Comparison of ENCODE assay signal across 27 cellular contexts in genomic region chr22:47629273-47629711, GRCh38.
DNase-seq lines count a peak whose midpoint lies in the region; ATAC-seq, FAIRE-seq and TF ChIP-seq lines count a peak whose summit lies in the region.
"Had no signal": no experiment of that assay in that cellular context is flagged by ENCODE, and none has a peak within 500 bp of the region (broad histone marks: within the 10 kb centered on the region; RNA-seq: fewer than 3 reads in every experiment).

No MANE protein-coding gene starts in this region.

- no peak for FAIRE-seq in frontal cortex (lab: Jason Lieb, UNC)
- FAIRE-seq: endothelial cell of umbilical vein had no signal

- H3K27me3 ChIP-seq in brain microvascular endothelial cell (replicated peaks) = no peaks in the 10 kb centered on the region
- H3K27me3 ChIP-seq: hepatocyte had no signal

- no peak for TF ChIP-seq CTCF in brain microvascular endothelial cell (IDR thresholded peaks at IDR 0.05; ENCODE audit: low read depth, low read length, missing control alignments)

- H3K27ac ChIP-seq in brain microvascular endothelial cell = no peak overlapping the region
- H3K27ac ChIP-seq: adrenal gland, hepatocyte, VCaP had no signal

- peak; percentile 44 for DNase-seq in activated effector memory CD4-positive, alpha-beta T cell treated with anti-CD3 and anti-CD28 coated beads, Interleukin-2, amount 50 U/mL, for 16 hours
- no peak for DNase-seq in activated effector memory CD4-positive, alpha-beta T cell treated with Interleukin-2 at 50 U/mL for 16 hours
- DNase-seq in ecto neural progenitor cell (ENCODE audit: low spot score) (peak; percentile 35), mesenteric fat pad (ENCODE audit: low spot score) (peak; percentile 88), brain microvascular endothelial cell (no peak), NCI-H2029 (lab: John Stamatoyannopoulos, UW) (no peak), frontal cortex (ENCODE audit: low spot score in 2 of 2) (no peak)
- DNase-seq: activated CD4-positive, alpha-beta T cell treated with anti-CD3 and anti-CD28 coated beads for 4 hours; activated naive CD4-positive, alpha-beta T cell treated with anti-CD3 and anti-CD28 coated beads for 36 hours; activated T-cell treated with anti-CD3 and anti-CD28 coated beads, Interleukin-2, amount 50 U/mL, for 72 hours; AML-193; Calu3; CD4-positive, CD25-positive, alpha-beta regulatory T cell; cerebellar nuclear complex; DMS79 treated with DMSO at 0.1 percent for 48 hours; GF-D8; HCEC 1CT; Kasumi-1; NCI-H1417 treated with DMSO at 0.1 percent for 48 hours; NCI-H2107; stimulated activated CD4-positive, alpha-beta T cell treated with anti-CD3 and anti-CD28 coated beads, Interleukin-4, amount 100 ng/mL, for 1 hour; T-helper 9 cell had no signal

- H3K36me3 ChIP-seq in brain microvascular endothelial cell (replicated peaks) = no peaks in the 10 kb centered on the region
- H3K36me3 ChIP-seq: adrenal gland had no signal

- ATAC-seq in HG02973 (IDR thresholded peaks at IDR 0.05; ENCODE audit: unreplicated experiment) = no peak
- ATAC-seq: activated T-cell treated with anti-CD3 and anti-CD28 coated beads, Interleukin-2, amount 50 U/mL, for 72 hours had no signal

- no peak overlapping the region for H3K4me3 ChIP-seq in brain microvascular endothelial cell (ENCODE audit: low read depth, low read length)
- H3K4me3 ChIP-seq: adrenal gland, hepatocyte had no signal

- in situ Hi-C loops in brain microvascular endothelial cell (cut with HindIII; ENCODE audit: low pct_ligation_motif_present, low sequenced_read_pairs) = no loop called here

Comparison
In these comparisons a context has a peak if more than half of its experiments do, and no peak if none do; other contexts are left out.
1. DNase-seq: peak in activated effector memory CD4-positive, alpha-beta T cell treated with anti-CD3 and anti-CD28 coated beads, Interleukin-2, amount 50 U/mL, for 16 hours (single experiment), ecto neural progenitor cell (single experiment) and mesenteric fat pad (single experiment); none in activated effector memory CD4-positive, alpha-beta T cell treated with Interleukin-2 at 50 U/mL for 16 hours (single experiment), brain microvascular endothelial cell (single experiment), NCI-H2029 (single experiment) and frontal cortex (0 of 2).